In the genomic region with DNA sequence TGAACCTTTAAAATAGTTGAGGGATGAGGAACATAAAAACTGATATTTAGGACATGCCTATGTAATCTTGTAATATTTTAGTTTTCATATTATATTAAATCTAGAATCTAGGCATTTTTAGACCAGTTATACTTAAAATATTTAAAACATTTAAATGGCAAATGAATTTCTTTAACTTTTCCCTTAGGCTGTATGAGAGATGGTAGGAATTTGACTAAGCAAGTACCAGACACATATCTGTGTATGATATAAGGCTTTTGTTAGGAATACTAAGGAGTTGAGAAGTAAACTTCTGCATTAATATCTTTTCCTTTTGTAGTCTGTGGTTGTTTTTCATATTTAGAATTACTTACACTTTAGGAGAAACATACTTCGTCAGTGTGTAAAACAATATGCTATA, we compare ENCODE assay signal across 21 cellular contexts.
"Had no signal": no experiment of that assay in that cellular context is flagged by ENCODE, and none has a peak within 500 bp of the region (broad histone marks: within the 10 kb centered on the region; RNA-seq: fewer than 3 reads in every experiment).

No MANE protein-coding gene starts in this region.

- H3K27ac ChIP-seq: lower lobe of right lung, pancreas, prostate gland, right lobe of liver, spleen, suprapubic skin, thoracic aorta, upper lobe of right lung had no signal

- H3K4me1 ChIP-seq: prostate gland had no signal

- DNase-seq: islet precursor cell; kidney glomerular epithelial cell; left cardiac atrium; lower lobe of right lung; mammary epithelial cell; mesenchymal stem cell; naive thymus-derived CD8-positive, alpha-beta T cell; nucleus accumbens; pancreas; posterior cingulate gyrus; right lobe of liver; spleen; stimulated activated CD4-positive, alpha-beta T cell treated with anti-CD3 and anti-CD28 coated beads, Interleukin-4, amount 100 ng/mL, for 24 hours; stimulated activated naive CD4-positive, alpha-beta T cell; tibial artery; upper lobe of right lung had no signal

- ATAC-seq: left cardiac atrium; left lobe of liver; lower lobe of right lung; naive thymus-derived CD8-positive, alpha-beta T cell; pancreas; right lobe of liver; stimulated activated effector memory CD8-positive, alpha-beta T cell treated with anti-CD3 and anti-CD28 coated beads, Interleukin-12 subunit alpha, Interleukin-12 subunit beta, amount 100 ng/mL, for 72 hours; upper lobe of right lung had no signal

- H3K4me3 ChIP-seq: lower lobe of right lung, pancreas, prostate gland, right lobe of liver, spleen, suprapubic skin, thoracic aorta, tibial artery, upper lobe of right lung had no signal

- H3K27me3 ChIP-seq: pancreas, right lobe of liver, spleen, suprapubic skin, tibial artery, upper lobe of right lung had no signal

- H3K36me3 ChIP-seq: lower lobe of right lung, pancreas, prostate gland, right lobe of liver, suprapubic skin, thoracic aorta, tibial artery, upper lobe of right lung had no signal

- H3K9me3 ChIP-seq: pancreas, prostate gland, right lobe of liver, suprapubic skin, thoracic aorta, tibial artery, upper lobe of right lung had no signal
